Comparison of ENCODE assay signal across 8 cellular contexts in the genomic region with DNA sequence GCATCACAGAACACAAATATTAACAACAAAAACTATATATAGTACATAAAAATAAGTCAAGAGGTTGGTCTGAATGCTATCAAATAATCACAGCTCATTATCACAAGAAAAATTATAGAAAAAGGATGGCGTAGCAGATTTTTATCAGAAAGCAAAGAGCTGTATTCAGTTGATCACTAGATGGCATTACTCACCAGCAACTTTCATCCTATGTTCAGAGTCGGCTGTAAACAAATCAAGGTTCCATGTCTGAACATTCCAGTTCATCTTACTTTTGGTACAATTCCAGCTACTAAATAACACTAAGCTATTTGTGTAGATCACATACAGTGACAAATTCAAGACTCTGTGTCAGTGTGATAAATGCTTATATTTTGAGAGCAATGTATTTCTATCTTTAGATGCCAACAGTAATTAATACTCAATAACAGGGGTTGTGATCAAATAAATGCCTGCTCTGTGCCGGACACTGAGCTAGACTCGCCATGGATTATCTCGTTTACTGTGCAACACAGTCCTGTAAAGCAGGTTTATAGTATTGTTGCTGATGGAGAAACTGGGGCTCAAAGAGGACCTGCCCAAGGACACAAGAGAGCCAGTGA. TPM values are rescaled to one million over a fixed set of nuclear protein-coding genes. Genes with fewer than 3 reads are reported as not detected.
DNase-seq lines count a peak whose midpoint lies in the region; ATAC-seq and TF ChIP-seq lines count a peak whose summit lies in the region.

No MANE protein-coding gene starts in this region.

- H3K27ac ChIP-seq in CD4-positive, CD25-positive, alpha-beta regulatory T cell (ENCODE audit: insufficient read depth, low read length, poor library complexity, severe bottlenecking): no peak overlapping the region

- peak in 2 of 3 donors; percentile 11 to 20 for DNase-seq in CD4-positive, CD25-positive, alpha-beta regulatory T cell
- DNase-seq in HuH-7.5 (ENCODE audit: low spot score): peak; percentile 21
- peak; percentile 12 for DNase-seq in SHP77 treated with DMSO at 0.1 percent for 48 hours (lab: John Stamatoyannopoulos, UW)
- DNase-seq in fibroblast of pulmonary artery (ENCODE audit: low read depth): peak; percentile 81
- DNase-seq in osteocyte (ENCODE audit: extremely low spot score, unreplicated experiment): no peak
- no peak for DNase-seq in activated gamma-delta T cell treated with Interleukin-2 at 50 U/mL for 16 hours
- no peak for DNase-seq in activated CD4-positive, alpha-beta T cell treated with anti-CD3 and anti-CD28 coated beads for 36 hours

- peak; percentile 57 for TF ChIP-seq CTCF in fibroblast of pulmonary artery (IDR thresholded peaks at IDR 0.05; ENCODE audit: low read length, missing control alignments)
- peak; percentile 67 for TF ChIP-seq CTCF in osteocyte (IDR thresholded peaks at IDR 0.05)

- H3K9me3 ChIP-seq in CD4-positive, CD25-positive, alpha-beta regulatory T cell (ENCODE audit: control insufficient read depth in 2 of 2, low read length in 2 of 2): no peaks in the 10 kb centered on the region

- POLR2A ChIA-PET in activated CD4-positive, alpha-beta T cell treated with anti-CD3 and anti-CD28 coated beads for 36 hours (lab: Charles Lee): interaction anchor here (0.7 to 0.8 kb wide), 2 partner anchors 96 to 535 kb away, joined by 3 to 4 read pairs; no protein-coding TSS in a partner anchor

- peak overlapping the region in 1 of 3 donors; percentile 13 for H3K27ac Mint-ChIP-seq in CD4-positive, CD25-positive, alpha-beta regulatory T cell
- peak overlapping the region; percentile 48 for H3K27ac Mint-ChIP-seq in osteocyte (ENCODE audit: unreplicated experiment)
- no peak overlapping the region for H3K27ac Mint-ChIP-seq in activated CD4-positive, alpha-beta T cell treated with anti-CD3 and anti-CD28 coated beads for 36 hours

- intact Hi-C loops in activated CD4-positive, alpha-beta T cell treated with anti-CD3 and anti-CD28 coated beads for 36 hours (cut with DNase I, micrococcal nuclease): loop anchor here (1.0 to 5.0 kb wide), 4 partner anchors 216 to 396 kb away; no protein-coding TSS in a partner anchor

- H3K27me3 Mint-ChIP-seq in CD4-positive, CD25-positive, alpha-beta regulatory T cell: no peaks in the 10 kb centered on the region
- no peaks in the 10 kb centered on the region for H3K27me3 Mint-ChIP-seq in osteocyte (ENCODE audit: unreplicated experiment)
- H3K27me3 Mint-ChIP-seq in activated CD4-positive, alpha-beta T cell treated with anti-CD3 and anti-CD28 coated beads for 36 hours: no peaks in the 10 kb centered on the region

- CTCF ChIA-PET in activated CD4-positive, alpha-beta T cell treated with anti-CD3 and anti-CD28 coated beads for 36 hours (lab: Charles Lee): interaction anchor here (1.2 to 2.7 kb wide), 5 partner anchors 12 to 457 kb away, joined by 4 to 16 read pairs (median 4); no protein-coding TSS in a partner anchor

- no peaks in the 10 kb centered on the region for H3K4me1 ChIP-seq in CD4-positive, CD25-positive, alpha-beta regulatory T cell (ENCODE audit: control insufficient read depth, insufficient read depth, low read length, poor library complexity, severe bottlenecking)

- peaks cover 0 to 20% (median 13%) of the 10 kb centered on the region in 4 donors for H3K4me1 Mint-ChIP-seq in CD4-positive, CD25-positive, alpha-beta regulatory T cell
- peaks cover 4% of the 10 kb centered on the region for H3K4me1 Mint-ChIP-seq in osteocyte (ENCODE audit: unreplicated experiment)
- peaks cover 9% of the 10 kb centered on the region for H3K4me1 Mint-ChIP-seq in activated CD4-positive, alpha-beta T cell treated with anti-CD3 and anti-CD28 coated beads for 36 hours

- no peak overlapping the region for H3K4me3 ChIP-seq in CD4-positive, CD25-positive, alpha-beta regulatory T cell (ENCODE audit: low read depth, low read length)
- H3K4me3 ChIP-seq in fibroblast of pulmonary artery (replicated peaks; ENCODE audit: low read depth, low read length): no peak overlapping the region

- no peak for ATAC-seq in CD4-positive, CD25-positive, alpha-beta regulatory T cell (ENCODE audit: low read depth in 2 of 2)
- no peak for ATAC-seq in GM21423 (IDR thresholded peaks at IDR 0.05; ENCODE audit: unreplicated experiment)
- ATAC-seq in activated CD4-positive, alpha-beta T cell treated with anti-CD3 and anti-CD28 coated beads for 36 hours: no peak

- peaks cover 45% of the 10 kb centered on the region for H3K36me3 ChIP-seq in CD4-positive, CD25-positive, alpha-beta regulatory T cell (ENCODE audit: control insufficient read depth, insufficient read depth, low read length)

- peaks cover 37% of the 10 kb centered on the region for H3K36me3 Mint-ChIP-seq in CD4-positive, CD25-positive, alpha-beta regulatory T cell
- H3K36me3 Mint-ChIP-seq in osteocyte (ENCODE audit: unreplicated experiment): peaks cover 14% of the 10 kb centered on the region
- peaks cover 32% of the 10 kb centered on the region for H3K36me3 Mint-ChIP-seq in activated CD4-positive, alpha-beta T cell treated with anti-CD3 and anti-CD28 coated beads for 36 hours (ENCODE audit: low read depth)

- no peaks in the 10 kb centered on the region for H3K27me3 ChIP-seq in CD4-positive, CD25-positive, alpha-beta regulatory T cell (ENCODE audit: control insufficient read depth, insufficient read depth, low read length)

- H3K4me3 Mint-ChIP-seq in CD4-positive, CD25-positive, alpha-beta regulatory T cell: no peak overlapping the region
- H3K4me3 Mint-ChIP-seq in osteocyte (ENCODE audit: unreplicated experiment): no peak overlapping the region
- H3K4me3 Mint-ChIP-seq in activated CD4-positive, alpha-beta T cell treated with anti-CD3 and anti-CD28 coated beads for 36 hours: no peak overlapping the region

- H3K9me3 Mint-ChIP-seq in CD4-positive, CD25-positive, alpha-beta regulatory T cell: peaks cover 0 to 1% (median 0%) of the 10 kb centered on the region in 7 donors
- no peaks in the 10 kb centered on the region for H3K9me3 Mint-ChIP-seq in osteocyte (ENCODE audit: unreplicated experiment)
- peaks cover 2% of the 10 kb centered on the region for H3K9me3 Mint-ChIP-seq in activated CD4-positive, alpha-beta T cell treated with anti-CD3 and anti-CD28 coated beads for 36 hours (ENCODE audit: low read depth)

RNA-seq across cellular contexts. Expression of gene NRDE2, which starts 30.1 kb away (rescaled TPM):
- 25.4 TPM for total RNA-seq in CD4-positive, CD25-positive, alpha-beta regulatory T cell
- polyA plus RNA-seq in CD4-positive, CD25-positive, alpha-beta regulatory T cell: 10 to 100 TPM in 2 of 4 donors, 1 to 10 TPM in 2; 7.3 to 10.9 (median 9.1) TPM
- 23.2 and 25.2 TPM in 2 replicates for total RNA-seq in osteocyte
- 10 to 100 TPM; 22.8 to 25.3 TPM for total RNA-seq in activated CD4-positive, alpha-beta T cell treated with anti-CD3 and anti-CD28 coated beads for 36 hours

RNA-seq across cellular contexts. Expression of gene PSMC1, which starts 45.3 kb away (rescaled TPM):
- total RNA-seq in CD4-positive, CD25-positive, alpha-beta regulatory T cell: 73.7 TPM
- polyA plus RNA-seq in CD4-positive, CD25-positive, alpha-beta regulatory T cell: 100 to 1,000 TPM in 3 of 4 donors, 10 to 100 TPM in 1; 98.8 to 162 (median 121) TPM
- total RNA-seq in osteocyte: 92.5 and 104 TPM in 2 replicates
- 100 to 1,000 TPM in 1 of 2 experiments, 10 to 100 TPM in 1; 77.3 to 127 TPM for total RNA-seq in activated CD4-positive, alpha-beta T cell treated with anti-CD3 and anti-CD28 coated beads for 36 hours

Comparison
In these comparisons a context has a peak if more than half of its experiments do, and no peak if none do; other contexts are left out.
1. DNase-seq: peak in CD4-positive, CD25-positive, alpha-beta regulatory T cell (2 of 3), HuH-7.5 (single experiment), SHP77 treated with DMSO at 0.1 percent for 48 hours (single experiment) and fibroblast of pulmonary artery (single experiment); none in osteocyte (single experiment), activated gamma-delta T cell treated with Interleukin-2 at 50 U/mL for 16 hours (single experiment) and activated CD4-positive, alpha-beta T cell treated with anti-CD3 and anti-CD28 coated beads for 36 hours (single experiment).